In the genomic region with DNA sequence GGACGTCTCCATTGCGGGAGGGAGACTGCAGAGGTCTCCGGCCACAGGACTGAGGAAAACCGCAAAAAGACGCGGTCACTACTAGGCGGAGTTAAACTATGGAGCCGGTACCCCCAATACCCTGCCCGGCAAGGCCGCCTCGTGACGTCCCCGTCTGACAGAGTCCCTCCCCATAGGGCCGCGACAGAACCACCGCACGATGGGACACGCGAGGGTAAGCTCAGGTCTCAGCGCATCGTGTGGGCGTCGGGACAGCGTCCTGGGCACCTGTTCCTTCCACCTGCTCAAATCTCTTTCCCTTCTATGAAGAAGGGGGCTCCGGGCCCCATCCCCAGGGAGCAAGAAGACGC, we compare ENCODE assay signal across 8 cellular contexts. TPM values are rescaled to one million over a fixed set of nuclear protein-coding genes. Genes with fewer than 3 reads are reported as not detected.
DNase-seq lines count a peak whose midpoint lies in the region; ATAC-seq and TF ChIP-seq lines count a peak whose summit lies in the region.

No MANE protein-coding gene starts in this region.

- peak overlapping the region; percentile 75 for H3K9ac ChIP-seq in OCI-LY1 (ENCODE audit: low read length)
- peak overlapping the region; percentile 67 for H3K9ac ChIP-seq in trophoblast cell (ENCODE audit: low read length)

- no peaks in the 10 kb centered on the region for H3K9me3 Mint-ChIP-seq in activated naive CD4-positive, alpha-beta T cell treated with anti-CD3 and anti-CD28 coated beads, Interleukin-2, amount 10 ng/mL, durations not matched to agents 7 days and 5 days

- no peak overlapping the region for H3K23ac ChIP-seq in trophoblast cell (ENCODE audit: low read length)

- peak overlapping the region; percentile 28 for H3K14ac ChIP-seq in trophoblast cell (ENCODE audit: low read length)

- no peaks in the 10 kb centered on the region for H3K27me3 Mint-ChIP-seq in activated naive CD4-positive, alpha-beta T cell treated with anti-CD3 and anti-CD28 coated beads, Interleukin-2, amount 10 ng/mL, durations not matched to agents 7 days and 5 days

- no peaks in the 10 kb centered on the region for H4K20me1 ChIP-seq in OCI-LY1 (ENCODE audit: insufficient read depth, low read length)

- H2BK12ac ChIP-seq in trophoblast cell (ENCODE audit: low read length): no peak overlapping the region

- peaks cover 3% of the 10 kb centered on the region for H3K36me3 Mint-ChIP-seq in activated naive CD4-positive, alpha-beta T cell treated with anti-CD3 and anti-CD28 coated beads, Interleukin-2, amount 10 ng/mL, durations not matched to agents 7 days and 5 days

- ATAC-seq in HG02943 (IDR thresholded peaks at IDR 0.05; ENCODE audit: low read depth, unreplicated experiment): peak; percentile 16

- H3K27me3 ChIP-seq in OCI-LY1 (ENCODE audit: insufficient read depth, low read length): no peaks in the 10 kb centered on the region
- no peaks in the 10 kb centered on the region for H3K27me3 ChIP-seq in trophoblast cell (ENCODE audit: insufficient read depth, low read length)

- peak overlapping the region; percentile 91 for H3K4me3 Mint-ChIP-seq in activated naive CD4-positive, alpha-beta T cell treated with anti-CD3 and anti-CD28 coated beads, Interleukin-2, amount 10 ng/mL, durations not matched to agents 7 days and 5 days

- no CpG with 5 or more reads among the region's 26 CpGs for WGBS in trophoblast cell (ENCODE audit: extremely low coverage, insufficient coverage, insufficient read length)

- H3K4me1 ChIP-seq in OCI-LY1 (ENCODE audit: insufficient read depth, low read length, severe bottlenecking) (peaks cover 29% of the 10 kb centered on the region), trophoblast cell (ENCODE audit: control insufficient read depth in 1 of 2, insufficient read depth in 2 of 2, low read length in 2 of 2) (peaks cover 3 to 6% of the 10 kb centered on the region in 2 experiments)

- TF ChIP-seq CTCF in OCI-LY1 (IDR thresholded peaks at IDR 0.05; ENCODE audit: low read length): no peak

- peak overlapping the region; percentile 24 for H3K4ac ChIP-seq in trophoblast cell (ENCODE audit: low read depth, low read length)

- peak overlapping the region; percentile 50 for H3K18ac ChIP-seq in trophoblast cell (ENCODE audit: low read length)

- H4K12ac ChIP-seq in trophoblast cell (ENCODE audit: low read depth, low read length): peak overlapping the region; percentile 75

- H2AK5ac ChIP-seq in trophoblast cell (ENCODE audit: low read length): peak overlapping the region; percentile 1

- CTCF ChIA-PET in activated naive CD4-positive, alpha-beta T cell treated with anti-CD3 and anti-CD28 coated beads, Interleukin-2, amount 10 ng/mL, durations not matched to agents 7 days and 5 days (lab: Charles Lee): no interaction called here

- peak overlapping the region; percentile 75 for H4K8ac ChIP-seq in trophoblast cell (ENCODE audit: low read depth, low read length)

- H2BK120ac ChIP-seq in trophoblast cell (ENCODE audit: insufficient read depth, low read length, poor library complexity): peak overlapping the region; percentile 23

- H3K79me2 ChIP-seq in OCI-LY1 (ENCODE audit: insufficient read depth, low read length) (no peaks in the 10 kb centered on the region), trophoblast cell (ENCODE audit: control insufficient read depth, insufficient read depth, low read length, poor library complexity) (peaks cover 12% of the 10 kb centered on the region)

- peaks cover 21% of the 10 kb centered on the region for H3K4me1 Mint-ChIP-seq in activated naive CD4-positive, alpha-beta T cell treated with anti-CD3 and anti-CD28 coated beads, Interleukin-2, amount 10 ng/mL, durations not matched to agents 7 days and 5 days

- H3F3A ChIP-seq in OCI-LY1 (ENCODE audit: insufficient read depth, low read length): no peaks in the 10 kb centered on the region; the same call in 1 of the 2 replicates

- H3K36me3 ChIP-seq in OCI-LY1 (ENCODE audit: insufficient read depth, low read length) (no peaks in the 10 kb centered on the region), trophoblast cell (ENCODE audit: control insufficient read depth in 1 of 2, insufficient read depth in 2 of 2, low read length in 2 of 2) (no peaks in the 10 kb centered on the region)

- peak; percentile 89 for DNase-seq in activated effector memory CD4-positive, alpha-beta T cell treated with anti-CD3 and anti-CD28 coated beads, Interleukin-2, amount 50 U/mL, for 16 hours
- no peak for DNase-seq in activated effector memory CD4-positive, alpha-beta T cell treated with Interleukin-2 at 50 U/mL for 16 hours
- peak; percentile 80 for DNase-seq in activated naive CD4-positive, alpha-beta T cell treated with anti-CD3 and anti-CD28 coated beads, Interleukin-2, amount 10 ng/mL, durations not matched to agents 7 days and 5 days
- DNase-seq in head of caudate nucleus: peak; percentile 36 to 84 (median 68)
- DNase-seq in trophoblast cell: no peak
- DNase-seq in pons (ENCODE audit: low spot score): no peak

- peaks cover 15% of the 10 kb centered on the region for H3K79me1 ChIP-seq in trophoblast cell (ENCODE audit: low read length)

- H2BK5ac ChIP-seq in trophoblast cell (ENCODE audit: low read depth, low read length, poor library complexity): peak overlapping the region; percentile 32

- H3K9me3 ChIP-seq in OCI-LY1 (ENCODE audit: low read length) (no peaks in the 10 kb centered on the region), trophoblast cell (ENCODE audit: insufficient read depth, low read depth, low read length) (no peaks in the 10 kb centered on the region)

- H3K27ac Mint-ChIP-seq in activated naive CD4-positive, alpha-beta T cell treated with anti-CD3 and anti-CD28 coated beads, Interleukin-2, amount 10 ng/mL, durations not matched to agents 7 days and 5 days: peak overlapping the region; percentile 100

- H4K91ac ChIP-seq in trophoblast cell (ENCODE audit: low read depth, low read length): peak overlapping the region; percentile 60

- H3K9me2 ChIP-seq in OCI-LY1 (ENCODE audit: low read depth, low read length): no peaks in the 10 kb centered on the region

- H3K4me3 ChIP-seq in OCI-LY1 (ENCODE audit: low read depth, low read length, poor library complexity, severe bottlenecking): peak overlapping the region; percentile 63
- H3K4me3 ChIP-seq in trophoblast cell (ENCODE audit: low read depth, low read length): peak overlapping the region; percentile 97

- H2AFZ ChIP-seq in OCI-LY1 (ENCODE audit: low read length) (peak overlapping the region; percentile 29; the same call in 1 of the 2 replicates), trophoblast cell (ENCODE audit: insufficient read depth, low read length, poor library complexity) (peak overlapping the region; percentile 86)

- peak overlapping the region; percentile 92 for H3K27ac ChIP-seq in OCI-LY1 (ENCODE audit: low read depth, low read length, poor library complexity, severe bottlenecking)
- H3K27ac ChIP-seq in trophoblast cell (ENCODE audit: low read depth, low read length): peak overlapping the region; percentile 80

- intact Hi-C loops in head of caudate nucleus (cut with DNase I): loop anchor here (2.0 kb wide), 1 partner anchor 268 kb away; the partner anchor contains the start of gene UHRF2

- H3K4me2 ChIP-seq in OCI-LY1 (ENCODE audit: low read length) (peak overlapping the region; percentile 72), trophoblast cell (ENCODE audit: low read length) (peak overlapping the region; percentile 99)

RNA-seq across cellular contexts. Expression of gene GLDC, which starts 35.2 kb away (rescaled TPM):
- 27.7 and 29.6 TPM in 2 replicates for polyA plus RNA-seq in trophoblast cell (2013)

Comparison
In these comparisons a context has a peak if more than half of its experiments do, and no peak if none do; other contexts are left out.
1. DNase-seq: peak in activated effector memory CD4-positive, alpha-beta T cell treated with anti-CD3 and anti-CD28 coated beads, Interleukin-2, amount 50 U/mL, for 16 hours (single experiment), activated naive CD4-positive, alpha-beta T cell treated with anti-CD3 and anti-CD28 coated beads, Interleukin-2, amount 10 ng/mL, durations not matched to agents 7 days and 5 days (single experiment) and head of caudate nucleus (42 of 42); none in activated effector memory CD4-positive, alpha-beta T cell treated with Interleukin-2 at 50 U/mL for 16 hours (single experiment), trophoblast cell (0 of 2) and pons (single experiment).